In genomic region chr2:105560157-105560556, GRCh38 we compare ENCODE assay signal across 8 cellular contexts.
"Had no signal": no experiment of that assay in that cellular context is flagged by ENCODE, and none has a peak within 500 bp of the region (broad histone marks: within the 10 kb centered on the region; RNA-seq: fewer than 3 reads in every experiment).

No MANE protein-coding gene starts in this region.

- DNase-seq: GDM1, GF-D8 had no signal

- ATAC-seq: GM12878 had no signal

- H3K4me3 ChIP-seq: GM12878 had no signal

- FAIRE-seq: G401.6, GM12878, GM12891, GM12892, GM18507, GM19239 had no signal
